Comparison of ENCODE assay signal across 9 cellular contexts in genomic region chr6:95366414-95366813, GRCh38.
"Had no signal": no experiment of that assay in that cellular context is flagged by ENCODE, and none has a peak within 500 bp of the region (broad histone marks: within the 10 kb centered on the region; RNA-seq: fewer than 3 reads in every experiment).

No MANE protein-coding gene starts in this region.

- DNase-seq: GOT3, H7, HFFc6, IMR-90, KG1 had no signal

- H3K9me3 ChIP-seq: HAP-1 had no signal

- FAIRE-seq: HTR-8/SVneo, K562 had no signal

- H3K4me3 Mint-ChIP-seq: HFFc6 had no signal

- H3K27ac Mint-ChIP-seq: HFFc6 had no signal

- H3K4me3 ChIP-seq: HAP-1, K562 had no signal

- H3K36me3 ChIP-seq: HAP-1 had no signal

- H3K4me1 ChIP-seq: HAP-1 had no signal

- ATAC-seq: HCT116, K562 had no signal
